In genomic region chr22:31497148-31497938, GRCh38 we compare ENCODE assay signal across 9 cellular contexts. TPM values are rescaled to one million over a fixed set of nuclear protein-coding genes. Genes with fewer than 3 reads are reported as not detected.
DNase-seq lines count a peak whose midpoint lies in the region; ATAC-seq, FAIRE-seq and TF ChIP-seq lines count a peak whose summit lies in the region.
"Had no signal": no experiment of that assay in that cellular context is flagged by ENCODE, and none has a peak within 500 bp of the region (broad histone marks: within the 10 kb centered on the region; RNA-seq: fewer than 3 reads in every experiment).

No MANE protein-coding gene starts in this region.

- POLR2A ChIA-PET in activated naive CD8-positive, alpha-beta T cell treated with anti-CD3 and anti-CD28 coated beads, Interleukin-2, amount 10 ng/mL, durations not matched to agents 7 days and 5 days (lab: Charles Lee): no interaction called here
- POLR2A ChIA-PET in HepG2 (lab: Yijun Ruan, JAX): no interaction called here

- DNase-seq in activated gamma-delta T cell treated with Interleukin-2 at 50 U/mL for 16 hours (peak; percentile 18), activated gamma-delta T cell (lab: John Stamatoyannopoulos, UW) (no peak), HepG2 (ENCODE audit: low spot score) (no peak), tibial artery (no peak), posterior vena cava (ENCODE audit: low spot score) (no peak), NCI-H82 treated with DMSO at 0.1 percent for 48 hours (lab: John Stamatoyannopoulos, UW; ENCODE audit: unreplicated experiment) (no peak)
- DNase-seq in activated naive CD8-positive, alpha-beta T cell treated with anti-CD3 and anti-CD28 coated beads, Interleukin-2, amount 10 ng/mL, durations not matched to agents 7 days and 5 days: no peak
- DNase-seq: NCI-H1417 treated with DMSO at 0.1 percent for 48 hours had no signal

- H3K4me1 ChIP-seq in HepG2 (ENCODE audit: insufficient read depth, low read length): peaks cover 7% of the 10 kb centered on the region; the same call in 1 of the 2 replicates
- peaks cover 0 to 16% (median 9%) of the 10 kb centered on the region in 4 donors for H3K4me1 ChIP-seq in tibial artery

- no peak for ATAC-seq in activated naive CD8-positive, alpha-beta T cell treated with anti-CD3 and anti-CD28 coated beads, Interleukin-2, amount 10 ng/mL, durations not matched to agents 7 days and 5 days (ENCODE audit: low read depth)
- ATAC-seq in HepG2 (no peak; the same call in 2 of the 3 replicates), GM18519 (IDR thresholded peaks at IDR 0.05; ENCODE audit: low FRiP score, unreplicated experiment) (no peak)

- TF ChIP-seq EP300 in HepG2 (IDR thresholded peaks at IDR 0.05; ENCODE audit: low read depth in 2 of 2, low read length in 2 of 2) (no peak), HepG2 (CRISPR knock-in tag; IDR thresholded peaks at IDR 0.05; ENCODE audit: borderline replicate concordance) (no peak)

- H3K27ac ChIP-seq in HepG2 (ENCODE audit: extremely low read length, insufficient read depth, low read length) (no peak overlapping the region), tibial artery (peak overlapping the region; percentile 75 to 78)

- H4K20me1 ChIP-seq in HepG2 (ENCODE audit: insufficient read depth, low read length): no peaks in the 10 kb centered on the region

- in situ Hi-C loops in HepG2 (cut with HindIII; ENCODE audit: extremely low pct_ligation_motif_present, low pct_unique_long_range_greater_than_20kb): no loop called here

- H3K36me3 ChIP-seq in HepG2 (replicated peaks in 1 of 2; ENCODE audit: control insufficient read depth in 1 of 2, insufficient read depth in 2 of 2, low read length in 2 of 2) (no peaks in the 10 kb centered on the region; a peak in 1 of 5 replicates), tibial artery (peaks cover 0 to 8% (median 0%) of the 10 kb centered on the region in 3 donors)

- peak overlapping the region; percentile 90 for H3K4me3 Mint-ChIP-seq in activated naive CD8-positive, alpha-beta T cell treated with anti-CD3 and anti-CD28 coated beads, Interleukin-2, amount 10 ng/mL, durations not matched to agents 7 days and 5 days

- H3K4me2 ChIP-seq in HepG2 (ENCODE audit: low read depth, low read length): peak overlapping the region; percentile 82

- TF ChIP-seq RAD21 in HepG2 (CRISPR knock-in tag; IDR thresholded peaks at IDR 0.05): no peak

- peak overlapping the region; percentile 75 to 92 (median 75) for H3K4me3 ChIP-seq in HepG2 (replicated peaks in 1 of 3; ENCODE audit: insufficient read depth in 1 of 3, low read depth in 2 of 3, low read length in 3 of 3)
- H3K4me3 ChIP-seq in tibial artery: peak overlapping the region; percentile 71 to 73

- no peaks in the 10 kb centered on the region for H3K9me3 Mint-ChIP-seq in activated naive CD8-positive, alpha-beta T cell treated with anti-CD3 and anti-CD28 coated beads, Interleukin-2, amount 10 ng/mL, durations not matched to agents 7 days and 5 days

- H3K27ac Mint-ChIP-seq in activated naive CD8-positive, alpha-beta T cell treated with anti-CD3 and anti-CD28 coated beads, Interleukin-2, amount 10 ng/mL, durations not matched to agents 7 days and 5 days: peak overlapping the region; percentile 96

- TF ChIP-seq POLR2A in HepG2 (IDR thresholded peaks at IDR 0.05; ENCODE audit: insufficient read depth in 1 of 2, low read depth in 2 of 2, low read length in 2 of 2): no peak

- H3K9me3 ChIP-seq in HepG2 (ENCODE audit: low read length) (no peaks in the 10 kb centered on the region), tibial artery (no peaks in the 10 kb centered on the region)

- peaks cover 9% of the 10 kb centered on the region for H3K79me2 ChIP-seq in HepG2 (ENCODE audit: insufficient read depth, low read length)

- no peak for FAIRE-seq in HepG2 (lab: Jason Lieb, UNC)

- peaks cover 28% of the 10 kb centered on the region for H3K4me1 Mint-ChIP-seq in activated naive CD8-positive, alpha-beta T cell treated with anti-CD3 and anti-CD28 coated beads, Interleukin-2, amount 10 ng/mL, durations not matched to agents 7 days and 5 days

- no peaks in the 10 kb centered on the region for H3K27me3 Mint-ChIP-seq in activated naive CD8-positive, alpha-beta T cell treated with anti-CD3 and anti-CD28 coated beads, Interleukin-2, amount 10 ng/mL, durations not matched to agents 7 days and 5 days

- 37% methylated on average over 10 of the region's 10 CpGs for WGBS in HepG2 (ENCODE audit: low lambda C conversion rate)

- no peak for TF ChIP-seq CTCF in HepG2 (CRISPR knock-in tag; IDR thresholded peaks at IDR 0.05)
- TF ChIP-seq CTCF in tibial artery (IDR thresholded peaks at IDR 0.05): no peak

- peaks cover 20% of the 10 kb centered on the region for H3K36me3 Mint-ChIP-seq in activated naive CD8-positive, alpha-beta T cell treated with anti-CD3 and anti-CD28 coated beads, Interleukin-2, amount 10 ng/mL, durations not matched to agents 7 days and 5 days

- CTCF ChIA-PET in HepG2 (lab: Yijun Ruan, JAX; ENCODE audit: low intra/inter-chr PET ratio, low total read pairs): no interaction called here

- H3K9ac ChIP-seq in HepG2 (ENCODE audit: insufficient read depth, low read depth, low read length): peak overlapping the region; percentile 70

- intact Hi-C loops in HepG2 (cut with micrococcal nuclease; ENCODE audit: unreplicated experiment): no loop called here
- intact Hi-C loops in tibial artery (cut with DNase I; ENCODE audit: low total_unique reads): no loop called here
- intact Hi-C loops in posterior vena cava (cut with DNase I): no loop called here

- TSS peak; percentile 73 for BruUV-seq in HepG2 (replicated peaks; lab: Mats Ljungman, UMichigan)

- peak overlapping the region; percentile 51 for H2AFZ ChIP-seq in HepG2 (ENCODE audit: low read length)

- H3K27me3 ChIP-seq in HepG2 (ENCODE audit: control insufficient read depth in 1 of 2, insufficient read depth in 2 of 2, low read length in 2 of 2) (no peaks in the 10 kb centered on the region; a peak in 1 of 5 replicates), tibial artery (no peaks in the 10 kb centered on the region)

TF ChIP-seq in HepG2, 621 proteins besides CTCF, POLR2A, EP300 and RAD21 (continues in another document):
- TF ChIP-seq HDAC6 (IDR thresholded peaks at IDR 0.05; ENCODE audit: low read depth, low read length): no peak

RNA-seq across cellular contexts. Expression of gene SFI1, which starts 1.0 kb away (rescaled TPM):
- 100 to 1,000 TPM; 209 to 210 TPM for total RNA-seq in activated naive CD8-positive, alpha-beta T cell treated with anti-CD3 and anti-CD28 coated beads, Interleukin-2, amount 10 ng/mL, durations not matched to agents 7 days and 5 days
- total RNA-seq in HepG2 (2016; rRNA removed; fragmentation: Illumina TruSeq; extraction: Trizol) (6.2 and 20.5 TPM in 2 replicates), posterior vena cava (10 to 100 TPM; 20.5 to 22.4 TPM)
- total RNA-seq in HepG2 (2016; cell fraction: cytosol; rRNA removed; fragmentation: Illumina TruSeq; extraction: Trizol; ENCODE audit: low read depth): 12.0 and 12.8 TPM in 2 replicates
- total RNA-seq in HepG2 (2016; cell fraction: insoluble cytoplasmic fraction; rRNA removed; fragmentation: Illumina TruSeq; extraction: Trizol): 5.1 and 23.0 TPM in 2 replicates
- 9.4 and 10.5 TPM in 2 replicates for total RNA-seq in HepG2 (2016; cell fraction: membrane; rRNA removed; fragmentation: Illumina TruSeq; extraction: Trizol)
- total RNA-seq in HepG2 (2016; cell fraction: nucleus; rRNA removed; fragmentation: Illumina TruSeq; extraction: Trizol): 29.9 and 34.8 TPM in 2 replicates
- 40.1 and 47.1 TPM in 2 replicates for polyA plus RNA-seq in HepG2 (2011; rRNA removed)
- polyA plus RNA-seq in HepG2 (2011; cell fraction: cytosol; rRNA removed): 10.2 and 16.0 TPM in 2 replicates
- polyA plus RNA-seq in HepG2 (2011; cell fraction: nucleus; rRNA removed): 348 and 418 TPM in 2 replicates
- polyA plus RNA-seq in HepG2 (2012): 24.6 and 25.8 TPM in 2 replicates
- 1.7 and 2.7 TPM in 2 replicates for polyA plus RNA-seq in HepG2 (2016; cell fraction: cytosol; fragmentation: Illumina TruSeq; extraction: Trizol; ENCODE audit: low read depth)
- 4.5 and 5.0 TPM in 2 replicates for polyA plus RNA-seq in HepG2 (2016; cell fraction: insoluble cytoplasmic fraction; fragmentation: Illumina TruSeq; extraction: Trizol; ENCODE audit: low read depth)
- 3.1 and 3.2 TPM in 2 replicates for polyA plus RNA-seq in HepG2 (2016; cell fraction: membrane; fragmentation: Illumina TruSeq; extraction: Trizol; ENCODE audit: low read depth)
- polyA plus RNA-seq in HepG2 (2016; cell fraction: nucleus; fragmentation: Illumina TruSeq; extraction: Trizol; ENCODE audit: insufficient read depth, low read depth): 84.2 and 91.0 TPM in 2 replicates
- 27.1 and 44.8 TPM in 2 replicates for polyA minus RNA-seq in HepG2 (2011; rRNA and poly(A)+ RNA removed; ENCODE audit: low replicate concordance)
- 6.7 and 7.4 TPM in 2 replicates for polyA minus RNA-seq in HepG2 (2011; cell fraction: cytosol; rRNA and poly(A)+ RNA removed)
- polyA minus RNA-seq in HepG2 (2011; cell fraction: nucleus; rRNA and poly(A)+ RNA removed): 93.3 and 102 TPM in 2 replicates

RNA-seq across cellular contexts. Expression of gene EIF4ENIF1, which starts 7.7 kb away (rescaled TPM):
- 10 to 100 TPM; 38.6 to 41.0 TPM for total RNA-seq in activated naive CD8-positive, alpha-beta T cell treated with anti-CD3 and anti-CD28 coated beads, Interleukin-2, amount 10 ng/mL, durations not matched to agents 7 days and 5 days
- total RNA-seq in HepG2 (2016; rRNA removed; fragmentation: Illumina TruSeq; extraction: Trizol): 12.3 and 14.0 TPM in 2 replicates
- total RNA-seq in HepG2 (2016; cell fraction: cytosol; rRNA removed; fragmentation: Illumina TruSeq; extraction: Trizol; ENCODE audit: low read depth): 7.3 TPM in 2 replicates
- total RNA-seq in HepG2 (2016; cell fraction: insoluble cytoplasmic fraction; rRNA removed; fragmentation: Illumina TruSeq; extraction: Trizol): 9.2 and 11.4 TPM in 2 replicates
- total RNA-seq in HepG2 (2016; cell fraction: membrane; rRNA removed; fragmentation: Illumina TruSeq; extraction: Trizol): 8.2 and 8.4 TPM in 2 replicates
- 14.1 and 16.0 TPM in 2 replicates for total RNA-seq in HepG2 (2016; cell fraction: nucleus; rRNA removed; fragmentation: Illumina TruSeq; extraction: Trizol)
- polyA plus RNA-seq in HepG2 (2011; rRNA removed): 11.9 and 15.1 TPM in 2 replicates
- polyA plus RNA-seq in HepG2 (2011; cell fraction: cytosol; rRNA removed): 9.5 and 9.7 TPM in 2 replicates
- 18.6 and 26.1 TPM in 2 replicates for polyA plus RNA-seq in HepG2 (2011; cell fraction: nucleus; rRNA removed)
- polyA plus RNA-seq in HepG2 (2012): 13.8 and 16.8 TPM in 2 replicates
- polyA plus RNA-seq in HepG2 (2016; cell fraction: cytosol; fragmentation: Illumina TruSeq; extraction: Trizol; ENCODE audit: low read depth): 2.1 and 2.2 TPM in 2 replicates
- 14.9 and 16.1 TPM in 2 replicates for polyA plus RNA-seq in HepG2 (2016; cell fraction: insoluble cytoplasmic fraction; fragmentation: Illumina TruSeq; extraction: Trizol; ENCODE audit: low read depth)
- polyA plus RNA-seq in HepG2 (2016; cell fraction: membrane; fragmentation: Illumina TruSeq; extraction: Trizol; ENCODE audit: low read depth): 4.8 and 5.1 TPM in 2 replicates
- 39.1 and 47.3 TPM in 2 replicates for polyA plus RNA-seq in HepG2 (2016; cell fraction: nucleus; fragmentation: Illumina TruSeq; extraction: Trizol; ENCODE audit: insufficient read depth, low read depth)
- polyA minus RNA-seq in HepG2 (2011; rRNA and poly(A)+ RNA removed; ENCODE audit: low replicate concordance): 22.1 and 23.5 TPM in 2 replicates
- 10.5 and 14.5 TPM in 2 replicates for polyA minus RNA-seq in HepG2 (2011; cell fraction: cytosol; rRNA and poly(A)+ RNA removed)
- 26.1 and 28.6 TPM in 2 replicates for polyA minus RNA-seq in HepG2 (2011; cell fraction: nucleus; rRNA and poly(A)+ RNA removed)
- total RNA-seq in posterior vena cava: 10 to 100 TPM; 26.0 to 34.5 TPM
